1 cellular context compared by ENCODE assay signal in the genomic region with DNA sequence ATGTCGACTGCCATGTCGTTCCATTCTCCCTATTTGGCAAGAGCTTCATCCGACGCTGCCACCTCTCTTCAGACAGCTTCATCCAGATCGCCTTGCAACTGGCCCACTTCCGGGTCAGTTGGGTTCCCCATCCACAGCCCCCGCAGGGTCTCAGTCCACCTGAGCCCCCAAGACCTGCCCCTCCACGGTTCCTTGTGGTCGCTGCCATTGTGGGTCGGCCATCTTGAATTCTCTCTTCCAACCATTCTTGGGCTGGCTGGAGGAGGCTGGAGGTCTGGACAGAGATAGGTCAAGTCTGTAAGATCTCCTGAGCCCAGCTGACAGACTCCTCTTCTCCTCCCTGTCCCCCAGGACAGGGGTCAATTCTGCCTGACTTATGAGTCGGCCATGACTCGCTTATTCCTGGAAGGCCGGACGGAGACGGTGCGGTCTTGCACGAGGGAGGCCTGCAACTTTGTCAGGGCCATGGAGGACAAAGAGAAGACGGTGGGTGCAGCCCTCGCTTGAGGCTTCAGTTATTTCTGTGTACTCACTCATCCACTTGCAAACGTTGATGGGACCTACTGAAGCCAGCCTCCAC.
TF ChIP-seq lines count a peak whose summit lies in the region.

No MANE protein-coding gene starts in this region.

TF ChIP-seq in HepG2, 621 proteins besides CTCF, POLR2A, EP300 and RAD21:
- no peak for TF ChIP-seq AKAP8 (CRISPR knock-in tag; IDR thresholded peaks at IDR 0.05)
- no peak for TF ChIP-seq HES4 (CRISPR knock-in tag; IDR thresholded peaks at IDR 0.05; ENCODE audit: borderline replicate concordance)
- peak; percentile 39 for TF ChIP-seq FOSL2 (CRISPR knock-in tag; IDR thresholded peaks at IDR 0.05)
- TF ChIP-seq BRF2 (CRISPR knock-in tag; IDR thresholded peaks at IDR 0.05), result no peak
- peak; percentile 57 for TF ChIP-seq YY1 (IDR thresholded peaks at IDR 0.05; ENCODE audit: insufficient read depth, insufficient replicate concordance, low read depth, low read length)
